In the genomic region with DNA sequence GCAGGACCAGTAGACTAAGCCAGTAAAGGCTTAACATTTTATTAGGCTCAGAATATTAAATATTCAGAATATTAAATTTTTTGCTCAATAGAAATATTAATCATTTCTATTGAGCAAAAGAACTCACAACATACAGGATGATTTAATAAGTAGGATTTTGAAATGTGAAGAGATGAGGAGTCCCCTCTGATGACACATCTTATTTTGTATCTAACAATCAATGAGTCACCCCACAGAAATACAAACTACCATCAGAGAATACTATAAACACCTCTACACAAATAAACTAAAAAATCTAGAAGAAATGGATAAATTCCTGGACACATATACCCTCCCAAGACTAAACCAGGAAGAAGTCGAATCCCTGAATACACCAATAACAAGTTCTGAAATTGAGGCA, we compare ENCODE assay signal across 11 cellular contexts. TPM values are rescaled to one million over a fixed set of nuclear protein-coding genes. Genes with fewer than 3 reads are reported as not detected.
DNase-seq lines count a peak whose midpoint lies in the region; ATAC-seq and TF ChIP-seq lines count a peak whose summit lies in the region.
"Not testable (repeated sequence)": the region's sequence is repeated elsewhere in the genome, so short reads cannot be mapped to it uniquely, and the experiment has no call there.
"Had no signal": no experiment of that assay in that cellular context is flagged by ENCODE, and none has a peak within 500 bp of the region (broad histone marks: within the 10 kb centered on the region; RNA-seq: fewer than 3 reads in every experiment).

No MANE protein-coding gene starts in this region.

- not testable (repeated sequence) for TF ChIP-seq CTCF in foreskin keratinocyte (conservative IDR thresholded peaks at IDR 0.05)

- peak; percentile 44 for DNase-seq in A172 (ENCODE audit: low spot score)
- DNase-seq in EH (ENCODE audit: low read depth): peak; percentile 61
- peak; percentile 48 for DNase-seq in HCEC 1CT
- DNase-seq in M059J (ENCODE audit: low read depth): peak; percentile 55
- peak; percentile 30 for DNase-seq in amniotic epithelial cell (ENCODE audit: low read depth)
- peak; percentile 16 for DNase-seq in fibroblast of gingiva (ENCODE audit: low read depth)
- DNase-seq in foreskin keratinocyte: not testable (repeated sequence)

- H3K4me1 ChIP-seq in foreskin keratinocyte: not testable (repeated sequence)

- peak; percentile 60 for ATAC-seq in foreskin keratinocyte

- not testable (repeated sequence) for H3K27ac ChIP-seq in foreskin keratinocyte

- peaks cover 23% of the 10 kb centered on the region for H3K27me3 ChIP-seq in foreskin keratinocyte

RNA-seq across cellular contexts. Expression of gene SMIM43, which starts 12.8 kb away (rescaled TPM):
- total RNA-seq in A172 (2014; rRNA removed; shearing (Covaris generic)): not detected in 2 replicates
- 1.3 and 1.4 TPM in 2 replicates for total RNA-seq in M059J (2014; rRNA removed; shearing (Covaris generic))
- total RNA-seq in foreskin keratinocyte: not detected in 2 replicates
- 0.02 TPM in 1 of 2 replicates, not detected in the other for polyA plus RNA-seq in foreskin keratinocyte
- total RNA-seq: GM12878, HT-29 had no signal
- polyA plus RNA-seq: CD14-positive monocyte, IgD-negative memory B cell had no signal

RNA-seq across cellular contexts. Expression of gene EXOSC9, which starts 49.0 kb away (rescaled TPM):
- total RNA-seq in A172 (2014; rRNA removed; shearing (Covaris generic)): 85.4 and 87.8 TPM in 2 replicates
- 45.7 and 47.6 TPM in 2 replicates for total RNA-seq in M059J (2014; rRNA removed; shearing (Covaris generic))
- total RNA-seq in foreskin keratinocyte: 37.9 and 45.5 TPM in 2 replicates
- polyA plus RNA-seq in foreskin keratinocyte: 27.8 and 36.0 TPM in 2 replicates

RNA-seq across cellular contexts. Expression of gene ANXA5, which starts 55.4 kb away (rescaled TPM):
- total RNA-seq in A172 (2014; rRNA removed; shearing (Covaris generic)): 936 and 953 TPM in 2 replicates
- 408 and 471 TPM in 2 replicates for total RNA-seq in M059J (2014; rRNA removed; shearing (Covaris generic))
- total RNA-seq in foreskin keratinocyte: 445 and 484 TPM in 2 replicates
- polyA plus RNA-seq in foreskin keratinocyte: 393 and 397 TPM in 2 replicates
